20 cellular contexts compared by ENCODE assay signal in the genomic region with DNA sequence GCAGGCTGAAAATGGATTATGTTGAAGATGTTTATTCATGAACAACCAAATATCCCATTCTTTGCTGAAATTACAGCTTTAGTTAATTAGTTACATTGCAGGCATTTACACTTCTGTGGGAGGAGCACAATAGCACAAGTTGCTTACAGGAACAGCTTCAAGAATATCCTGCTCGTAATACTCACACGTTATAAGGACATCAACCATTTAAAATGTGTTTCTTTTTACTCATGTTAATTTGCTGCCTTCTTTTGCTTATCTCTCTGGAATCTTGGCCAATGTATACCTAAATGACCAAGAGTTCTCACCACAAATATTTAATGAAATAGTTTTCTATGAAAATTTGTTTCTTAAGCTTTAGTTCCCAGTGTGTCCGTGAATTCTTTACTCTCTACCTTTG.
"Had no signal": no experiment of that assay in that cellular context is flagged by ENCODE, and none has a peak within 500 bp of the region (broad histone marks: within the 10 kb centered on the region; RNA-seq: fewer than 3 reads in every experiment).

No MANE protein-coding gene starts in this region.

- H3K36me3 Mint-ChIP-seq: activated naive CD8-positive, alpha-beta T cell treated with anti-CD3 and anti-CD28 coated beads for 36 hours; immature natural killer cell; naive thymus-derived CD4-positive, alpha-beta T cell; type B pancreatic cell had no signal

- H3K27ac Mint-ChIP-seq: activated naive CD8-positive, alpha-beta T cell treated with anti-CD3 and anti-CD28 coated beads for 36 hours; activated T-helper 1 cell treated with anti-CD3 and anti-CD28 coated beads, Interleukin-12 subunit alpha, Interleukin-12 subunit beta, Interleukin-2, Interleukin-4 antibody, amounts not matched to agents 30 ng/mL and 10 ng/mL and 1 ng/mL, durations not matched to agents 14 hours and 24 hours and 36 hours; immature natural killer cell; naive thymus-derived CD4-positive, alpha-beta T cell; stimulated activated naive CD8-positive, alpha-beta T cell treated with anti-CD3 and anti-CD28 coated beads, Interleukin-15, Interleukin-2, amounts not matched to agents 100 ng/mL and 50 ng/mL, for 24 hours; type B pancreatic cell had no signal

- H3K4me1 ChIP-seq: colonic mucosa, esophagus squamous epithelium, pancreas, sigmoid colon, spleen had no signal

- H3K4me3 Mint-ChIP-seq: activated naive CD8-positive, alpha-beta T cell treated with anti-CD3 and anti-CD28 coated beads for 36 hours; activated T-helper 1 cell treated with anti-CD3 and anti-CD28 coated beads, Interleukin-12 subunit alpha, Interleukin-12 subunit beta, Interleukin-2, Interleukin-4 antibody, amounts not matched to agents 30 ng/mL and 10 ng/mL and 1 ng/mL, durations not matched to agents 14 hours and 24 hours and 36 hours; immature natural killer cell; naive thymus-derived CD4-positive, alpha-beta T cell; stimulated activated naive CD8-positive, alpha-beta T cell treated with anti-CD3 and anti-CD28 coated beads, Interleukin-15, Interleukin-2, amounts not matched to agents 100 ng/mL and 50 ng/mL, for 24 hours; type B pancreatic cell had no signal

- H3K9me3 ChIP-seq: colonic mucosa, esophagus squamous epithelium, mucosa of descending colon, pancreas, sigmoid colon, spleen had no signal

- H3K27me3 ChIP-seq: cardiac muscle cell, colonic mucosa, esophagus squamous epithelium, pancreas, sigmoid colon, spleen had no signal

- H3K9me3 Mint-ChIP-seq: activated T-helper 1 cell treated with anti-CD3 and anti-CD28 coated beads, Interleukin-12 subunit alpha, Interleukin-12 subunit beta, Interleukin-2, Interleukin-4 antibody, amounts not matched to agents 30 ng/mL and 10 ng/mL and 1 ng/mL, durations not matched to agents 14 hours and 24 hours and 36 hours; stimulated activated naive CD8-positive, alpha-beta T cell treated with anti-CD3 and anti-CD28 coated beads, Interleukin-15, Interleukin-2, amounts not matched to agents 100 ng/mL and 50 ng/mL, for 24 hours; type B pancreatic cell had no signal

- H3K4me3 ChIP-seq: cardiac muscle cell, colonic mucosa, esophagus squamous epithelium, mucosa of descending colon, pancreas, sigmoid colon, spleen had no signal

- H3K27me3 Mint-ChIP-seq: activated naive CD8-positive, alpha-beta T cell treated with anti-CD3 and anti-CD28 coated beads for 36 hours; naive thymus-derived CD4-positive, alpha-beta T cell; stimulated activated naive CD8-positive, alpha-beta T cell treated with anti-CD3 and anti-CD28 coated beads, Interleukin-15, Interleukin-2, amounts not matched to agents 100 ng/mL and 50 ng/mL, for 24 hours; type B pancreatic cell had no signal

- DNase-seq: activated CD4-positive, CD25-positive, alpha-beta regulatory T cell treated with anti-CD3 and anti-CD28 coated beads, Interleukin-2, amount 50 U/mL, for 72 hours; activated naive CD8-positive, alpha-beta T cell treated with anti-CD3 and anti-CD28 coated beads for 36 hours; anterior cingulate cortex; colonic mucosa; esophagus squamous epithelium; foreskin fibroblast; head of caudate nucleus; immature natural killer cell; mammary epithelial cell; mucosa of descending colon; naive thymus-derived CD4-positive, alpha-beta T cell; pancreas; sigmoid colon; spleen; T-helper 9 cell had no signal

- H3K27ac ChIP-seq: cardiac muscle cell, colonic mucosa, esophagus squamous epithelium, pancreas, sigmoid colon, spleen had no signal

- H3K4me1 Mint-ChIP-seq: activated naive CD8-positive, alpha-beta T cell treated with anti-CD3 and anti-CD28 coated beads for 36 hours; immature natural killer cell; naive thymus-derived CD4-positive, alpha-beta T cell had no signal

- ATAC-seq: left lobe of liver; mucosa of descending colon; naive thymus-derived CD4-positive, alpha-beta T cell; pancreas had no signal

- H3K36me3 ChIP-seq: cardiac muscle cell, colonic mucosa, esophagus squamous epithelium, pancreas, sigmoid colon, spleen had no signal
